ENCODE assay signal across 22 cellular contexts in genomic region chr20:55273149-55273548, GRCh38.
"Had no signal": no experiment of that assay in that cellular context is flagged by ENCODE, and none has a peak within 500 bp of the region (broad histone marks: within the 10 kb centered on the region; RNA-seq: fewer than 3 reads in every experiment).

No MANE protein-coding gene starts in this region.

- H3K4me3 ChIP-seq: MG63 had no signal

- H3K27ac Mint-ChIP-seq: activated CD8-positive, alpha-beta T cell treated with anti-CD3 and anti-CD28 coated beads for 36 hours; activated naive CD8-positive, alpha-beta T cell treated with anti-CD3 and anti-CD28 coated beads, Interleukin-2, amount 10 ng/mL, durations not matched to agents 7 days and 5 days; T-helper 1 cell treated with Interleukin-12 subunit alpha and Interleukin-12 subunit beta and Interleukin-4 antibody, amounts not matched to agents 30 μg/mL and 1 μg/mL, for 36 hours had no signal

- H3K36me3 ChIP-seq: MG63 had no signal

- H3K27me3 Mint-ChIP-seq: activated CD8-positive, alpha-beta T cell treated with anti-CD3 and anti-CD28 coated beads for 36 hours; activated naive CD8-positive, alpha-beta T cell treated with anti-CD3 and anti-CD28 coated beads, Interleukin-2, amount 10 ng/mL, durations not matched to agents 7 days and 5 days had no signal

- H3K36me3 Mint-ChIP-seq: activated naive CD8-positive, alpha-beta T cell treated with anti-CD3 and anti-CD28 coated beads, Interleukin-2, amount 10 ng/mL, durations not matched to agents 7 days and 5 days had no signal

- ATAC-seq: activated CD4-positive, CD25-positive, alpha-beta regulatory T cell treated with anti-CD3 and anti-CD28 coated beads, Interleukin-2, amount 50 U/mL, for 24 hours; activated CD8-positive, alpha-beta T cell treated with anti-CD3 and anti-CD28 coated beads for 36 hours; Panc1 had no signal

- H3K4me3 Mint-ChIP-seq: activated CD8-positive, alpha-beta T cell treated with anti-CD3 and anti-CD28 coated beads for 36 hours; activated naive CD8-positive, alpha-beta T cell treated with anti-CD3 and anti-CD28 coated beads, Interleukin-2, amount 10 ng/mL, durations not matched to agents 7 days and 5 days; T-helper 1 cell treated with Interleukin-12 subunit alpha and Interleukin-12 subunit beta and Interleukin-4 antibody, amounts not matched to agents 30 μg/mL and 1 μg/mL, for 36 hours had no signal

- H3K27ac ChIP-seq: RWPE1 had no signal

- DNase-seq: activated CD4-positive, alpha-beta T cell treated with anti-CD3 and anti-CD28 coated beads for 4 hours; activated CD8-positive, alpha-beta memory T cell treated with anti-CD3 and anti-CD28 coated beads, Interleukin-2, amount 50 U/mL, for 4 hours; activated CD8-positive, alpha-beta T cell treated with anti-CD3 and anti-CD28 coated beads for 36 hours; activated naive CD4-positive, alpha-beta T cell treated with anti-CD3 and anti-CD28 coated beads, Interleukin-2, amount 50 U/mL, for 16 hours; activated naive CD8-positive, alpha-beta T cell treated with anti-CD3 and anti-CD28 coated beads, Interleukin-2, amount 10 ng/mL, durations not matched to agents 7 days and 5 days; aorta; KG1; MG63; MV-4-11; NCI-H1092 treated with DMSO at 0.1 percent for 48 hours; NCI-H1417 treated with DMSO at 0.1 percent for 48 hours; NCI-H1694; NCI-H2029 treated with DMSO at 0.1 percent for 48 hours; NCI-H510A treated with DMSO at 0.1 percent for 48 hours; NCI-H69; NK-92 treated with Interleukin-12 subunit alpha and Interleukin-12 subunit beta, amount 100 ng/mL, for 24 hours; OCI-M1; SHP77 treated with DMSO at 0.1 percent for 48 hours had no signal

- H3K27me3 ChIP-seq: MG63 had no signal

- H3K4me1 Mint-ChIP-seq: activated naive CD8-positive, alpha-beta T cell treated with anti-CD3 and anti-CD28 coated beads, Interleukin-2, amount 10 ng/mL, durations not matched to agents 7 days and 5 days had no signal
